In genomic region chrX:1391370-1391706, GRCh38 we compare ENCODE assay signal across 8 cellular contexts. TPM values are rescaled to one million over a fixed set of nuclear protein-coding genes. Genes with fewer than 3 reads are reported as not detected.
DNase-seq lines count a peak whose midpoint lies in the region; ATAC-seq and TF ChIP-seq lines count a peak whose summit lies in the region.

No MANE protein-coding gene starts in this region.

- in situ Hi-C loops in Panc1 (cut with HindIII; ENCODE audit: low pct_unique_long_range_greater_than_20kb, low sequenced_read_pairs) = no loop called here

- CTCF ChIA-PET in activated CD4-positive, alpha-beta T cell treated with anti-CD3 and anti-CD28 coated beads, Interleukin-2, amount 10 ng/mL, durations not matched to agents 7 days and 5 days (lab: Charles Lee) = no interaction called here
- CTCF ChIA-PET in Panc1 (lab: Charles Lee) = no interaction called here

- ATAC-seq in Panc1 (peak; percentile 44; the same call in 1 of the 2 replicates), GM21723 (IDR thresholded peaks at IDR 0.05; ENCODE audit: unreplicated experiment) (no peak)

- no peaks in the 10 kb centered on the region for H3K27me3 Mint-ChIP-seq in activated CD4-positive, alpha-beta T cell treated with anti-CD3 and anti-CD28 coated beads, Interleukin-2, amount 10 ng/mL, durations not matched to agents 7 days and 5 days
- H3K27me3 Mint-ChIP-seq in neural progenitor cell (ENCODE audit: insufficient read depth, low read depth) = peaks cover 6% of the 10 kb centered on the region

- H3K4me2 ChIP-seq in neural progenitor cell = peak overlapping the region; percentile 99

- H3K9me3 ChIP-seq in Panc1 (ENCODE audit: control insufficient read depth, insufficient read depth, low read depth, low read length) (no peaks in the 10 kb centered on the region), neural progenitor cell (ENCODE audit: low read depth) (no peaks in the 10 kb centered on the region)

- H3K79me2 ChIP-seq in neural progenitor cell (ENCODE audit: low read depth) = peaks cover 80% of the 10 kb centered on the region

- POLR2A ChIA-PET in activated CD4-positive, alpha-beta T cell treated with anti-CD3 and anti-CD28 coated beads, Interleukin-2, amount 10 ng/mL, durations not matched to agents 7 days and 5 days (lab: Charles Lee) = no interaction called here
- POLR2A ChIA-PET in Panc1 (lab: Charles Lee) = no interaction called here

- peak overlapping the region; percentile 88 for H3K27ac ChIP-seq in Panc1 (ENCODE audit: low read length)
- peak overlapping the region; percentile 95 for H3K27ac ChIP-seq in epithelial cell of prostate
- no peak overlapping the region for H3K27ac ChIP-seq in neural progenitor cell

- H2AFZ ChIP-seq in neural progenitor cell (replicated peaks) = no peak overlapping the region

- peaks cover 29% of the 10 kb centered on the region for H3F3A ChIP-seq in neural progenitor cell (ENCODE audit: low read depth)

- no peak for DNase-seq in activated CD4-positive, alpha-beta T cell treated with anti-CD3 and anti-CD28 coated beads, Interleukin-2, amount 10 ng/mL, durations not matched to agents 7 days and 5 days
- DNase-seq in activated CD4-positive, alpha-beta T cell treated with anti-CD3 and anti-CD28 coated beads, Interleukin-2, amount 50 U/mL, for 1 hour = no peak
- DNase-seq in Panc1 (ENCODE audit: low read depth, low spot score) (no peak), epithelial cell of prostate (ENCODE audit: low read depth, low spot score) (no peak), neural progenitor cell (ENCODE audit: low spot score) (peak; percentile 91), HUDEP-2 (lab: John Stamatoyannopoulos, UW; ENCODE audit: unreplicated experiment in 76 of 76) (no peak), NCI-H1436 treated with DMSO at 0.1 percent for 48 hours (lab: John Stamatoyannopoulos, UW) (no peak)

- peak overlapping the region; percentile 89 for H3K4me3 Mint-ChIP-seq in activated CD4-positive, alpha-beta T cell treated with anti-CD3 and anti-CD28 coated beads, Interleukin-2, amount 10 ng/mL, durations not matched to agents 7 days and 5 days
- H3K4me3 Mint-ChIP-seq in neural progenitor cell = peak overlapping the region; percentile 92

- intact Hi-C loops in Panc1 (cut with micrococcal nuclease; ENCODE audit: unreplicated experiment) = no loop called here

- peaks cover 3% of the 10 kb centered on the region; the same call in 1 of the 2 replicates for H3K36me3 ChIP-seq in Panc1 (ENCODE audit: control insufficient read depth, insufficient read depth, low read length)
- peaks cover 6% of the 10 kb centered on the region for H3K36me3 ChIP-seq in neural progenitor cell

- H3K4me1 Mint-ChIP-seq in activated CD4-positive, alpha-beta T cell treated with anti-CD3 and anti-CD28 coated beads, Interleukin-2, amount 10 ng/mL, durations not matched to agents 7 days and 5 days = peaks cover 60% of the 10 kb centered on the region
- H3K4me1 Mint-ChIP-seq in neural progenitor cell = peaks cover 32% of the 10 kb centered on the region

- peak overlapping the region; percentile 95 for H3K27ac Mint-ChIP-seq in activated CD4-positive, alpha-beta T cell treated with anti-CD3 and anti-CD28 coated beads, Interleukin-2, amount 10 ng/mL, durations not matched to agents 7 days and 5 days
- H3K27ac Mint-ChIP-seq in neural progenitor cell = no peak overlapping the region

- TF ChIP-seq CTCF in Panc1 (IDR thresholded peaks at IDR 0.05) (no peak), neural progenitor cell (IDR thresholded peaks at IDR 0.05) (no peak)

- no peaks in the 10 kb centered on the region for H3K27me3 ChIP-seq in Panc1 (ENCODE audit: control insufficient read depth, insufficient read depth, low read length)
- no peaks in the 10 kb centered on the region for H3K27me3 ChIP-seq in neural progenitor cell

- H3K4me1 ChIP-seq in Panc1 (ENCODE audit: control insufficient read depth, insufficient read depth, low read length) (peaks cover 3% of the 10 kb centered on the region; the same call in 1 of the 2 replicates), neural progenitor cell (peaks cover 19% of the 10 kb centered on the region)

- peaks cover 61% of the 10 kb centered on the region for H3K36me3 Mint-ChIP-seq in activated CD4-positive, alpha-beta T cell treated with anti-CD3 and anti-CD28 coated beads, Interleukin-2, amount 10 ng/mL, durations not matched to agents 7 days and 5 days (ENCODE audit: low read depth)
- H3K36me3 Mint-ChIP-seq in neural progenitor cell = peaks cover 36% of the 10 kb centered on the region

- H3K4me3 ChIP-seq in Panc1 (ENCODE audit: low read depth in 2 of 2, low read length in 2 of 2) (peak overlapping the region; percentile 76 to 78), neural progenitor cell (peak overlapping the region; percentile 92)

- no TSS peak for BruUV-seq in Panc1 (replicated peaks; lab: Mats Ljungman, UMichigan)

- H3K9me3 Mint-ChIP-seq in activated CD4-positive, alpha-beta T cell treated with anti-CD3 and anti-CD28 coated beads, Interleukin-2, amount 10 ng/mL, durations not matched to agents 7 days and 5 days = no peaks in the 10 kb centered on the region
- no peaks in the 10 kb centered on the region for H3K9me3 Mint-ChIP-seq in neural progenitor cell

- peaks cover 60% of the 10 kb centered on the region for H4K20me1 ChIP-seq in neural progenitor cell (ENCODE audit: low read depth)

- peak overlapping the region; percentile 47 for H3K9ac ChIP-seq in neural progenitor cell

RNA-seq across cellular contexts. Expression of gene SLC25A6, which starts 0.6 kb away (rescaled TPM):
- total RNA-seq in activated CD4-positive, alpha-beta T cell treated with anti-CD3 and anti-CD28 coated beads, Interleukin-2, amount 10 ng/mL, durations not matched to agents 7 days and 5 days = 100 to 1,000 TPM; 259 to 261 TPM
- 125 TPM for total RNA-seq in Panc1 (2021; ENCODE audit: unreplicated experiment)
- polyA plus RNA-seq in Panc1 (2012; ENCODE audit: insufficient read length) = 475 TPM
- 193 and 487 TPM in 2 replicates for total RNA-seq in neural progenitor cell (ENCODE audit: low replicate concordance)

RNA-seq across cellular contexts. Expression of gene IL3RA, which starts 54.8 kb away (rescaled TPM):
- total RNA-seq in activated CD4-positive, alpha-beta T cell treated with anti-CD3 and anti-CD28 coated beads, Interleukin-2, amount 10 ng/mL, durations not matched to agents 7 days and 5 days = 1 to 10 TPM; 6.4 to 7.1 TPM
- 0.28 TPM for total RNA-seq in Panc1 (2021; ENCODE audit: unreplicated experiment)
- 0.45 TPM for polyA plus RNA-seq in Panc1 (2012; ENCODE audit: insufficient read length)
- not detected in 2 replicates for total RNA-seq in neural progenitor cell (ENCODE audit: low replicate concordance)
